14 cellular contexts compared by ENCODE assay signal in the genomic region with DNA sequence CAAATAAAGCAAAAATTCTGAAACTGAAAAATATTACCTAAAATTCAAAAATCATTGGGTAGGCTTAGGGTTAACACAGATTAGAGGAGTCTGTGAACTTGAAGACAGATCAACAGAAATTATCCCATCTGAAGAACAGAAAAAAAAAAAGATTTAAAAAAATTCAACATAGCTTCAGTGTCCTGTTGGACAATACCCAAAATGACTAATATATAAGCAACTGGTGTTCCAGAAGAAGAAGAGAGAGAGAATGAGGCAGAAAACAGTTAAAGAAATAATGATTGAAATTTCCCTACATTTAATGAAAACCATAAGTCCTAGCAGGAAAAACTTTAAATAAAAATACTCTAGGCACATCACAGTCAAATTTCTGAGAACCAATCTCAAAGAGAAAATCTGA. TPM values are rescaled to one million over a fixed set of nuclear protein-coding genes. Genes with fewer than 3 reads are reported as not detected.
A peak's percentile ranks its signal among the peaks of the same experiment; 100 is the strongest.
DNase-seq lines count a peak whose midpoint lies in the region; ATAC-seq lines count a peak whose summit lies in the region.
"Had no signal": no experiment of that assay in that cellular context is flagged by ENCODE, and none has a peak within 500 bp of the region (broad histone marks: within the 10 kb centered on the region; RNA-seq: fewer than 3 reads in every experiment).

No MANE protein-coding gene starts in this region.

- H3K79me2 ChIP-seq in ACC112 (ENCODE audit: control insufficient read depth, insufficient read depth, low read length, unreplicated experiment) (peaks cover 7% of the 10 kb centered on the region), GM23248 (ENCODE audit: insufficient read depth) (peaks cover 60% of the 10 kb centered on the region)

- no peak overlapping the region for H3K4me2 ChIP-seq in GM23248 (ENCODE audit: unreplicated experiment)

- in situ Hi-C loops in GM23248 (cut with MboI): loop anchor here (25.0 kb wide), 1 partner anchor 1100 kb away; the partner anchor contains the start of gene POGK

- ATAC-seq in GM18517 (IDR thresholded peaks at IDR 0.05; ENCODE audit: unreplicated experiment) (no peak), HG02588 (IDR thresholded peaks at IDR 0.05; ENCODE audit: unreplicated experiment) (no peak)
- ATAC-seq: CD8-positive, alpha-beta T cell had no signal

- H3K27ac ChIP-seq in ACC112 (ENCODE audit: low read depth, low read length) (peak overlapping the region; percentile 40; the same call in 1 of the 2 replicates), GM23248 (no peak overlapping the region)
- H3K27ac ChIP-seq: A549, Peyer's patch had no signal

- H3F3A ChIP-seq in GM23248 (ENCODE audit: insufficient read depth): peaks cover 17% of the 10 kb centered on the region; the same call in 1 of the 2 replicates

- H3K4me1 ChIP-seq in ACC112 (ENCODE audit: control insufficient read depth, insufficient read depth, low read length, unreplicated experiment) (peaks cover 12% of the 10 kb centered on the region), GM23248 (ENCODE audit: insufficient read depth) (no peaks in the 10 kb centered on the region), adipocyte (ENCODE audit: control insufficient read depth, insufficient read depth, low read length) (peaks cover 10% of the 10 kb centered on the region)

- H3K27me3 ChIP-seq in ACC112 (ENCODE audit: insufficient read depth, low read length) (no peaks in the 10 kb centered on the region), GM23248 (replicated peaks; ENCODE audit: insufficient read depth) (no peaks in the 10 kb centered on the region), adipocyte (replicated peaks; ENCODE audit: control insufficient read depth, insufficient read depth, low read length) (no peaks in the 10 kb centered on the region)
- H3K27me3 ChIP-seq: Peyer's patch had no signal

- H2AFZ ChIP-seq in ACC112 (ENCODE audit: low read length, unreplicated experiment) (no peak overlapping the region), GM23248 (no peak overlapping the region)

- H3K4me3 ChIP-seq in ACC112 (ENCODE audit: low read depth, low read length) (no peak overlapping the region), GM23248 (no peak overlapping the region), adipocyte (ENCODE audit: low read length) (no peak overlapping the region)
- H3K4me3 ChIP-seq: A549, Peyer's patch had no signal

- H3K36me3 ChIP-seq in ACC112 (ENCODE audit: insufficient read depth, low read length): peaks cover 20% of the 10 kb centered on the region; the same call in 1 of the 2 replicates
- H3K36me3 ChIP-seq in GM23248 (ENCODE audit: low read depth): peaks cover 43% of the 10 kb centered on the region
- peaks cover 62% of the 10 kb centered on the region for H3K36me3 ChIP-seq in adipocyte (ENCODE audit: control insufficient read depth, insufficient read depth, low read length, severe bottlenecking)

- H3K9ac ChIP-seq in GM23248 (no peak overlapping the region), adipocyte (ENCODE audit: low read length) (no peak overlapping the region)

- H4K20me1 ChIP-seq in GM23248 (ENCODE audit: insufficient read depth): no peaks in the 10 kb centered on the region

- no peaks in the 10 kb centered on the region for H3K9me3 ChIP-seq in GM23248 (ENCODE audit: low read depth)
- no peaks in the 10 kb centered on the region for H3K9me3 ChIP-seq in adipocyte (ENCODE audit: control insufficient read depth, low read length)
- H3K9me3 ChIP-seq: A549, Peyer's patch had no signal

- peak; percentile 56 for DNase-seq in GM23248
- DNase-seq in adipocyte (ENCODE audit: low read depth): peak; percentile 7
- peak; percentile 54 for DNase-seq in fibroblast of peridontal ligament (ENCODE audit: extremely low read depth)
- DNase-seq in retina: no peak
- no peak for DNase-seq in KG1 (lab: John Stamatoyannopoulos, UW)
- DNase-seq: AML-193; CD8-positive, alpha-beta T cell; H7; NCI-H1694 treated with DMSO at 0.1 percent for 48 hours; Peyer's patch had no signal

- no peaks in the 10 kb centered on the region for H3K9me2 ChIP-seq in GM23248 (ENCODE audit: insufficient read depth)

RNA-seq across cellular contexts. Expression of gene TMCO1, which starts 31.5 kb away (rescaled TPM):
- total RNA-seq in GM23248 (2014; rRNA removed; shearing (Covaris generic)): 116 and 126 TPM in 2 replicates
- 203 and 207 TPM in 2 replicates for polyA plus RNA-seq in GM23248 (2016; fragmentation: Nextera tagmentation; extraction: Ambion mirVana)

RNA-seq across cellular contexts. Expression of gene ALDH9A1, which starts 38.8 kb away (rescaled TPM):
- 107 and 113 TPM in 2 replicates for total RNA-seq in GM23248 (2014; rRNA removed; shearing (Covaris generic))
- 99.3 and 100 TPM in 2 replicates for polyA plus RNA-seq in GM23248 (2016; fragmentation: Nextera tagmentation; extraction: Ambion mirVana)

Comparison
In these comparisons a context has a peak if more than half of its experiments do, and no peak if none do; other contexts are left out.
1. DNase-seq: peak in GM23248 (single experiment), adipocyte (single experiment) and fibroblast of peridontal ligament (single experiment); none in retina (single experiment) and KG1 (single experiment).